10 cellular contexts compared by ENCODE assay signal in genomic region chr18:47932170-47932569, GRCh38. TPM values are rescaled to one million over a fixed set of nuclear protein-coding genes. Genes with fewer than 3 reads are reported as not detected.
A peak's percentile ranks its signal among the peaks of the same experiment; 100 is the strongest.
DNase-seq lines count a peak whose midpoint lies in the region; ATAC-seq, FAIRE-seq and TF ChIP-seq lines count a peak whose summit lies in the region.
"Had no signal": no experiment of that assay in that cellular context is flagged by ENCODE, and none has a peak within 500 bp of the region (broad histone marks: within the 10 kb centered on the region; RNA-seq: fewer than 3 reads in every experiment).

No MANE protein-coding gene starts in this region.

- no peaks in the 10 kb centered on the region for H3K27me3 ChIP-seq in GM23338 (ENCODE audit: insufficient read depth)

- no peak for TF ChIP-seq EP300 in A549 (IDR thresholded peaks at IDR 0.05)

- 74% methylated on average over 9 of the region's 9 CpGs for WGBS in A549 (ENCODE audit: missing lambda C conversion rate)

- H3K79me2 ChIP-seq in GM23338 (replicated peaks; ENCODE audit: insufficient read depth): peaks cover 27% of the 10 kb centered on the region

- TF ChIP-seq CTCF in A549 (IDR thresholded peaks at IDR 0.05) (no peak), GM23338 (conservative IDR thresholded peaks at IDR 0.05; ENCODE audit: low read depth in 2 of 2) (no peak), mesothelial cell of epicardium (IDR thresholded peaks at IDR 0.05; ENCODE audit: unreplicated experiment) (no peak), kidney (IDR thresholded peaks at IDR 0.05; ENCODE audit: borderline replicate concordance, extremely low read depth, insufficient read depth) (no peak)

- H3K9me2 ChIP-seq in GM23338 (ENCODE audit: insufficient read depth): no peaks in the 10 kb centered on the region

- H3K36me3 ChIP-seq in GM23338 (ENCODE audit: insufficient read depth): no peaks in the 10 kb centered on the region
- H3K36me3 ChIP-seq in kidney (ENCODE audit: control insufficient read depth in 1 of 2, insufficient read depth in 2 of 2, low read length in 2 of 2): no peaks in the 10 kb centered on the region

- no peak for TF ChIP-seq POLR2A in A549 (IDR thresholded peaks at IDR 0.05; ENCODE audit: low read length)

- peak overlapping the region; percentile 98 to 100 for H3K27ac ChIP-seq in A549
- peak overlapping the region; percentile 93 for H3K27ac ChIP-seq in GM23338 (ENCODE audit: low read depth)
- H3K27ac ChIP-seq in kidney (ENCODE audit: low read depth in 2 of 2, low read length in 2 of 2): no peak overlapping the region

- H3K9me3 Mint-ChIP-seq in GM23338: no peaks in the 10 kb centered on the region
- no peaks in the 10 kb centered on the region for H3K9me3 Mint-ChIP-seq in activated naive CD8-positive, alpha-beta T cell (ENCODE audit: low read depth)
- no peaks in the 10 kb centered on the region for H3K9me3 Mint-ChIP-seq in mesothelial cell of epicardium

- TF ChIP-seq RAD21 in A549 (conservative IDR thresholded peaks at IDR 0.05 in 1 of 2, IDR thresholded peaks at IDR 0.05 in 1 of 2): no peak

- H3K4me3 Mint-ChIP-seq in GM23338 (peak overlapping the region; percentile 76), mesothelial cell of epicardium (peak overlapping the region; percentile 62)
- peak overlapping the region; percentile 87 for H3K4me3 Mint-ChIP-seq in activated naive CD8-positive, alpha-beta T cell

- H3K9me3 ChIP-seq in A549: no peaks in the 10 kb centered on the region
- no peaks in the 10 kb centered on the region for H3K9me3 ChIP-seq in kidney (ENCODE audit: control insufficient read depth in 1 of 2, low read length in 2 of 2)

- POLR2A ChIA-PET in A549 (lab: Yijun Ruan, JAX): no interaction called here

- H3K9ac ChIP-seq in kidney (ENCODE audit: low read length in 2 of 2): no peak overlapping the region

- no peak for FAIRE-seq in A549 (lab: Jason Lieb, UNC)
- FAIRE-seq in kidney (lab: Jason Lieb, UNC): no peak
- FAIRE-seq: RCC 7860 had no signal

- H3K4me1 ChIP-seq in A549 (peaks cover 28% of the 10 kb centered on the region), GM23338 (ENCODE audit: insufficient read depth) (peaks cover 30% of the 10 kb centered on the region), kidney (ENCODE audit: control insufficient read depth in 1 of 2, insufficient read depth in 1 of 2, low read depth in 1 of 2, low read length in 2 of 2) (peaks cover 0 to 7% of the 10 kb centered on the region in 2 donors)

- H3K4me3 ChIP-seq in A549: peak overlapping the region; percentile 87; the same call in 2 of the 3 replicates
- H3K4me3 ChIP-seq in GM23338: peak overlapping the region; percentile 64
- H3K4me3 ChIP-seq in kidney (ENCODE audit: low read length in 2 of 2): peak overlapping the region in 1 of 2 donors; percentile 68
- H3K4me3 ChIP-seq: lung had no signal

- intact Hi-C loops in kidney (cut with DNase I): no loop called here

- DNase-seq in A549 (ENCODE audit: low read depth in 1 of 2, low spot score in 1 of 2): no peak
- DNase-seq in GM23338 (ENCODE audit: low spot score): no peak
- no peak for DNase-seq in mesothelial cell of epicardium (ENCODE audit: low spot score in 2 of 2, unreplicated experiment in 2 of 2)
- DNase-seq in NCI-H2171 (lab: John Stamatoyannopoulos, UW): no peak
- no peak for DNase-seq in kidney
- no peak for DNase-seq in DMS 273 treated with DMSO at 0.1 percent for 48 hours (lab: John Stamatoyannopoulos, UW)
- DNase-seq in NCI-H2227 (lab: John Stamatoyannopoulos, UW; ENCODE audit: unreplicated experiment): no peak

- H3K27me3 Mint-ChIP-seq in GM23338 (ENCODE audit: insufficient read depth, low read depth, poor library complexity) (no peaks in the 10 kb centered on the region), mesothelial cell of epicardium (ENCODE audit: low read depth) (no peaks in the 10 kb centered on the region)
- H3K27me3 Mint-ChIP-seq in activated naive CD8-positive, alpha-beta T cell: no peaks in the 10 kb centered on the region

- peaks cover 7% of the 10 kb centered on the region; the same call in 1 of the 2 replicates for H3F3A ChIP-seq in GM23338 (replicated peaks; ENCODE audit: low read depth)

- H3K27ac Mint-ChIP-seq in GM23338: peak overlapping the region; percentile 94
- H3K27ac Mint-ChIP-seq in activated naive CD8-positive, alpha-beta T cell: peak overlapping the region; percentile 95
- H3K27ac Mint-ChIP-seq in mesothelial cell of epicardium: peak overlapping the region; percentile 95

- peaks cover 7% of the 10 kb centered on the region for H4K20me1 ChIP-seq in GM23338 (replicated peaks; ENCODE audit: insufficient read depth)

- H2AFZ ChIP-seq in GM23338: no peak overlapping the region

- ATAC-seq in A549 (no peak), GM23338 (no peak)

- peaks cover 28% of the 10 kb centered on the region for H3K4me1 Mint-ChIP-seq in GM23338
- H3K4me1 Mint-ChIP-seq in activated naive CD8-positive, alpha-beta T cell (ENCODE audit: low read depth): peaks cover 30% of the 10 kb centered on the region
- H3K4me1 Mint-ChIP-seq in mesothelial cell of epicardium: peaks cover 32% of the 10 kb centered on the region

- H3K36me3 Mint-ChIP-seq in GM23338 (ENCODE audit: low read depth) (no peaks in the 10 kb centered on the region; the same call in 2 of the 3 replicates), mesothelial cell of epicardium (no peaks in the 10 kb centered on the region)
- peaks cover 3% of the 10 kb centered on the region for H3K36me3 Mint-ChIP-seq in activated naive CD8-positive, alpha-beta T cell

- CTCF ChIA-PET in A549 (lab: Yijun Ruan, JAX): interaction anchor here (1.1 to 2.2 kb wide), 7 partner anchors 15 to 90 kb away, joined by 3 to 13 read pairs (median 6); no protein-coding TSS in a partner anchor

- H3K4me2 ChIP-seq in A549 (peak overlapping the region; percentile 74), GM23338 (peak overlapping the region; percentile 78)

TF ChIP-seq in A549, 52 proteins besides CTCF, POLR2A, EP300 and RAD21:
- TF ChIP-seq GATA3 (IDR thresholded peaks at IDR 0.05; ENCODE audit: borderline replicate concordance): no peak
- TF ChIP-seq ZFP36 (IDR thresholded peaks at IDR 0.05; ENCODE audit: borderline replicate concordance, partially characterized antibody): no peak
- TF ChIP-seq MYC (IDR thresholded peaks at IDR 0.05; ENCODE audit: borderline replicate concordance, low read length): no peak
- TF ChIP-seq MAFK (IDR thresholded peaks at IDR 0.05; ENCODE audit: partially characterized antibody): no peak
- no peak for TF ChIP-seq JUN (IDR thresholded peaks at IDR 0.05)
- no peak for TF ChIP-seq NFE2L2 (conservative IDR thresholded peaks at IDR 0.05; ENCODE audit: low read length)
- no peak for TF ChIP-seq CBX2 (IDR thresholded peaks at IDR 0.05; ENCODE audit: borderline replicate concordance, low read depth)
- TF ChIP-seq MAZ (IDR thresholded peaks at IDR 0.05; ENCODE audit: borderline replicate concordance, low read depth, low read length): no peak
- TF ChIP-seq TP53 (CRISPR knock-in tag; IDR thresholded peaks at IDR 0.05): no peak
- TF ChIP-seq CHD2 (IDR thresholded peaks at IDR 0.05; ENCODE audit: low read length, partially characterized antibody): no peak
- TF ChIP-seq, protein P1, sequence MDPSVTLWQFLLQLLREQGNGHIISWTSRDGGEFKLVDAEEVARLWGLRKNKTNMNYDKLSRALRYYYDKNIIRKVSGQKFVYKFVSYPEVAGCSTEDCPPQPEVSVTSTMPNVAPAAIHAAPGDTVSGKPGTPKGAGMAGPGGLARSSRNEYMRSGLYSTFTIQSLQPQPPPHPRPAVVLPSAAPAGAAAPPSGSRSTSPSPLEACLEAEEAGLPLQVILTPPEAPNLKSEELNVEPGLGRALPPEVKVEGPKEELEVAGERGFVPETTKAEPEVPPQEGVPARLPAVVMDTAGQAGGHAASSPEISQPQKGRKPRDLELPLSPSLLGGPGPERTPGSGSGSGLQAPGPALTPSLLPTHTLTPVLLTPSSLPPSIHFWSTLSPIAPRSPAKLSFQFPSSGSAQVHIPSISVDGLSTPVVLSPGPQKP (IDR thresholded peaks at IDR 0.05; ENCODE audit: low read depth, low read length): no peak

TF ChIP-seq in GM23338, 12 proteins besides CTCF, POLR2A, EP300 and RAD21 (continues in another document):
- no peak for TF ChIP-seq ZNF331 (CRISPR knock-in tag; IDR thresholded peaks at IDR 0.05; ENCODE audit: low read depth)
- TF ChIP-seq STAT1 (IDR thresholded peaks at IDR 0.05; ENCODE audit: unreplicated experiment): no peak
- no peak for TF ChIP-seq JUNB (IDR thresholded peaks at IDR 0.05; ENCODE audit: unreplicated experiment)
- no peak for TF ChIP-seq CREB1 (CRISPR knock-in tag; IDR thresholded peaks at IDR 0.05; ENCODE audit: low read depth)
- no peak for TF ChIP-seq ZNF114 (CRISPR knock-in tag; IDR thresholded peaks at IDR 0.05)
- no peak for TF ChIP-seq POLR2AphosphoS5 (IDR thresholded peaks at IDR 0.05; ENCODE audit: low read depth)
- no peak for TF ChIP-seq EZH2 (IDR thresholded peaks at IDR 0.05; ENCODE audit: low read depth, unreplicated experiment)
- no peak for TF ChIP-seq NANOG (IDR thresholded peaks at IDR 0.05; ENCODE audit: borderline replicate concordance)

RNA-seq across cellular contexts. Expression of gene SMAD2, which starts 1.7 kb away (rescaled TPM):
- polyA plus RNA-seq in A549 (2011; rRNA removed) (217 and 229 TPM in 2 replicates), A549 (2017; fragmentation: RNase III; extraction: RNeasy Plus Mini Kit Qiagen cat#74134 plus additional on column Dnase treatment) (121 to 133 TPM (median 131 TPM) in 3 replicates), GM23338 (2016; fragmentation: Nextera tagmentation; extraction: Ambion mirVana) (28.2 and 30.9 TPM in 2 replicates), kidney (ENCODE audit: insufficient read depth, low read depth, low replicate concordance) (29.9 TPM)
- 42.4 TPM in 2 replicates for polyA plus RNA-seq in A549 (2012; cell fraction: cytosol; rRNA removed)
- 17.1 and 25.1 TPM in 2 replicates for polyA plus RNA-seq in A549 (2012; cell fraction: nucleus; rRNA removed)
- polyA minus RNA-seq in A549 (2011; rRNA and poly(A)+ RNA removed): 204 and 226 TPM in 2 replicates
- 87.1 and 90.7 TPM in 2 replicates for total RNA-seq in GM23338 (2014; rRNA removed; shearing (Covaris generic))
- total RNA-seq in mesothelial cell of epicardium (161 to 164 TPM (median 164 TPM) in 3 replicates), kidney (147 TPM)

Comparison
In these comparisons a context has a peak if more than half of its experiments do, and no peak if none do; other contexts are left out.
1. H3K27ac ChIP-seq: peak in A549 (2 of 2) and GM23338 (single experiment); none in kidney (0 of 2).
2. Peak in every context shown above with its lines, with median percentiles within 50 percentile points of each other: H3K27ac Mint-ChIP-seq and H3K4me3 Mint-ChIP-seq.